ENCODE assay signal across 1 cellular context in genomic region chr7:143252002-143252401, GRCh38.
TF ChIP-seq lines count a peak whose summit lies in the region.

No MANE protein-coding gene starts in this region.

TF ChIP-seq in SK-N-SH, 30 proteins besides CTCF, POLR2A, EP300 and RAD21:
- no peak for TF ChIP-seq TEAD4 (IDR thresholded peaks at IDR 0.05; ENCODE audit: borderline replicate concordance, insufficient read depth)
- TF ChIP-seq GATA2 (CRISPR knock-in tag; IDR thresholded peaks at IDR 0.05), result no peak
- TF ChIP-seq IRF3 (IDR thresholded peaks at IDR 0.05; ENCODE audit: low read depth, low read length), result no peak
- no peak for TF ChIP-seq FOXJ3 (CRISPR knock-in tag; IDR thresholded peaks at IDR 0.05)
- no peak for TF ChIP-seq MXI1 (IDR thresholded peaks at IDR 0.05; ENCODE audit: low read depth, low read length)
- TF ChIP-seq YY1 (IDR thresholded peaks at IDR 0.05; ENCODE audit: low read depth), result no peak
- TF ChIP-seq FOSL2 (IDR thresholded peaks at IDR 0.05; ENCODE audit: borderline replicate concordance, low read depth), result no peak
- TF ChIP-seq, protein P1, sequence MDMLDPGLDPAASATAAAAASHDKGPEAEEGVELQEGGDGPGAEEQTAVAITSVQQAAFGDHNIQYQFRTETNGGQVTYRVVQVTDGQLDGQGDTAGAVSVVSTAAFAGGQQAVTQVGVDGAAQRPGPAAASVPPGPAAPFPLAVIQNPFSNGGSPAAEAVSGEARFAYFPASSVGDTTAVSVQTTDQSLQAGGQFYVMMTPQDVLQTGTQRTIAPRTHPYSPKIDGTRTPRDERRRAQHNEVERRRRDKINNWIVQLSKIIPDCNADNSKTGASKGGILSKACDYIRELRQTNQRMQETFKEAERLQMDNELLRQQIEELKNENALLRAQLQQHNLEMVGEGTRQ (IDR thresholded peaks at IDR 0.05; ENCODE audit: borderline replicate concordance, low read depth, low read length), result no peak
- no peak for TF ChIP-seq CHD2 (IDR thresholded peaks at IDR 0.05; ENCODE audit: low read length, partially characterized antibody)
- TF ChIP-seq EZH2phosphoT487 (IDR thresholded peaks at IDR 0.05; ENCODE audit: borderline replicate concordance, low read depth), result no peak
- TF ChIP-seq USF1 (IDR thresholded peaks at IDR 0.05; ENCODE audit: borderline replicate concordance, low read depth), result no peak
- TF ChIP-seq SIN3A (IDR thresholded peaks at IDR 0.05; ENCODE audit: borderline replicate concordance, low read depth, low read length), result no peak
- TF ChIP-seq RXRA (IDR thresholded peaks at IDR 0.05; ENCODE audit: borderline replicate concordance, low read depth), result no peak
TF ChIP-seq in SK-N-SH: peak in this region for 0.
